ENCODE assay signal across 25 cellular contexts in the genomic region with DNA sequence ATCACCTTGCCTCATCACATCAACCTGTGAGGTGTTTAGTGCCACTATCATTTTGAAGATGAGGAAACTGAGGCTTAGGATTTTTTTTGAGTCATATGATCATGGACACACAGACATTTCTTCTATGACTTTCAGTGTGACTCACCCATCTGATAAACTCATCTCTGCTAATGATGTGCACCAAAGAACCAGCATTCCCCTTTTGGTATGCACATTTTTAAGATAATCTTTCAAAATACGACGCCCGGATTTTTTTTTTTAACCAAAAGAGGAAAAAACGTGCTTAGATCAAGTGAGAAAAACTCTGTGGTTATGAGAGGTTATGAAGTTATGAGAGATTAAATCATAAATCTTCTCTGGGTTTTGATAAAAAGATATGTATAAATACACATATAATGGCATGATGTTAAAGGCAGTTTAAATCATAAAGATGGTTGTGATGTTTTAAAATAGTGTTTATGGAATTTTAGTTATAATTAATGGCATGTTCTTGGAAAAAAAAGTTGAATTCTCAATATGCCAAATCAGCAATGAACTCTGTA.
"Had no signal": no experiment of that assay in that cellular context is flagged by ENCODE, and none has a peak within 500 bp of the region (broad histone marks: within the 10 kb centered on the region; RNA-seq: fewer than 3 reads in every experiment).

No MANE protein-coding gene starts in this region.

- DNase-seq: hypothalamus; immature natural killer cell; kidney; left colon; left lung; lower lobe of right lung; mammary epithelial cell; mesenchymal stem cell; naive thymus-derived CD8-positive, alpha-beta T cell; nucleus accumbens; pancreas; posterior cingulate gyrus; retina; right cardiac atrium; stimulated activated CD4-positive, alpha-beta T cell treated with anti-CD3 and anti-CD28 coated beads, Interleukin-12 subunit alpha, Interleukin-12 subunit beta, amount 100 ng/mL, for 4 hours; stimulated activated CD4-positive, alpha-beta T cell treated with anti-CD3 and anti-CD28 coated beads, Interleukin-15, amount 100 ng/mL, for 24 hours; stimulated activated CD4-positive, alpha-beta T cell treated with anti-CD3 and anti-CD28 coated beads, Interleukin-2, amount 100 ng/mL, for 24 hours; stimulated activated CD4-positive, alpha-beta T cell treated with anti-CD3 and anti-CD28 coated beads, Interleukin-4, amount 100 ng/mL, for 1 hour; stimulated activated naive B cell treated with anti-CD40 and anti-IgM and Interleukin-4, amounts not matched to agents 10 μg/mL and 1 μg/mL and 100 μg/mL, for 72 hours; stimulated activated naive CD8-positive, alpha-beta T cell treated with anti-CD3 and anti-CD28 coated beads, Interleukin-15, Interleukin-2, amounts not matched to agents 100 U/mL and 50 U/mL, for 24 hours; stomach; testis; tibial artery; uterus had no signal

- ATAC-seq: left colon; left lung; lower lobe of right lung; naive thymus-derived CD8-positive, alpha-beta T cell; pancreas; right cardiac atrium; sciatic nerve; stimulated activated naive B cell treated with anti-CD40 and anti-IgM and Interleukin-4, amounts not matched to agents 10 μg/mL and 1 μg/mL and 100 μg/mL, for 72 hours; stimulated activated naive CD8-positive, alpha-beta T cell treated with anti-CD3 and anti-CD28 coated beads, Interleukin-15, Interleukin-2, amounts not matched to agents 100 U/mL and 50 U/mL, for 24 hours had no signal
